17 cellular contexts compared by ENCODE assay signal in genomic region chr2:207041279-207041678, GRCh38.
DNase-seq lines count a peak whose midpoint lies in the region; ATAC-seq and TF ChIP-seq lines count a peak whose summit lies in the region.
"Had no signal": no experiment of that assay in that cellular context is flagged by ENCODE, and none has a peak within 500 bp of the region (broad histone marks: within the 10 kb centered on the region; RNA-seq: fewer than 3 reads in every experiment).

No MANE protein-coding gene starts in this region.

- peaks cover 60% of the 10 kb centered on the region for H3K4me1 Mint-ChIP-seq in brain
- H3K4me1 Mint-ChIP-seq: central memory CD8-positive, alpha-beta T cell had no signal

- H3K9me3 ChIP-seq in skeletal muscle tissue (ENCODE audit: control insufficient read depth in 3 of 3, low read length in 3 of 3): no peaks in the 10 kb centered on the region
- H3K9me3 ChIP-seq: BLaER1 treated with 17β-estradiol and CSF1 and Interleukin-3, amounts not matched to agents 10 nM and 100 nM had no signal

- no peak for ATAC-seq in GM18907 (IDR thresholded peaks at IDR 0.05; ENCODE audit: unreplicated experiment)
- ATAC-seq: natural killer cell treated with Interleukin-12 subunit alpha and Interleukin-12 subunit beta and Interleukin-15 and Interleukin-18, amount 100 ng/mL, for 72 hours had no signal

- H3K27me3 ChIP-seq in H7 (ENCODE audit: control insufficient read depth, insufficient read depth, low read length) (no peaks in the 10 kb centered on the region; the same call in 1 of the 2 replicates), skeletal muscle tissue (ENCODE audit: control insufficient read depth in 3 of 3, insufficient read depth in 3 of 3, low read length in 3 of 3) (no peaks in the 10 kb centered on the region)
- H3K27me3 ChIP-seq: BLaER1 treated with 17β-estradiol and CSF1 and Interleukin-3, amounts not matched to agents 10 nM and 100 nM had no signal

- H3K9ac ChIP-seq in skeletal muscle tissue (ENCODE audit: low read depth in 1 of 3, low read length in 3 of 3): no peak overlapping the region
- H3K9ac ChIP-seq: BLaER1 treated with 17β-estradiol and CSF1 and Interleukin-3, amounts not matched to agents 10 nM and 100 nM had no signal

- peak overlapping the region; percentile 57 for H3K27ac ChIP-seq in skeletal muscle tissue (ENCODE audit: low read depth, low read length)
- H3K27ac ChIP-seq: BLaER1 treated with 17β-estradiol and CSF1 and Interleukin-3, amounts not matched to agents 10 nM and 100 nM; epithelial cell of prostate; RWPE1 had no signal

- no peak for TF ChIP-seq CTCF in brain (conservative IDR thresholded peaks at IDR 0.05)
- no peak for TF ChIP-seq CTCF in GM13977 (IDR thresholded peaks at IDR 0.05; ENCODE audit: extremely low read depth, insufficient read depth, missing control alignments)

- in situ Hi-C loops in GM13977 (cut with MboI; ENCODE audit: low pct_unique_long_range_greater_than_20kb, low sequenced_read_pairs, unreplicated experiment): no loop called here

- H3K36me3 ChIP-seq in H7 (replicated peaks; ENCODE audit: control insufficient read depth, insufficient read depth, low read length): no peaks in the 10 kb centered on the region
- H3K36me3 ChIP-seq in skeletal muscle tissue (ENCODE audit: control insufficient read depth in 3 of 3, insufficient read depth in 3 of 3, low read length in 3 of 3): no peaks in the 10 kb centered on the region
- H3K36me3 ChIP-seq: BLaER1 treated with 17β-estradiol and CSF1 and Interleukin-3, amounts not matched to agents 10 nM and 100 nM had no signal

- H3K27ac Mint-ChIP-seq in brain: peak overlapping the region in 4 of 5 experiments; percentile 40 to 91 (median 79)

- H3K4me3 Mint-ChIP-seq in brain: peak overlapping the region in 3 of 5 experiments; percentile 44 to 54 (median 52)
- H3K4me3 Mint-ChIP-seq: central memory CD8-positive, alpha-beta T cell; natural killer cell treated with Interleukin-12 subunit alpha and Interleukin-12 subunit beta and Interleukin-15 and Interleukin-18, amount 100 ng/mL, for 72 hours had no signal

- DNase-seq in H7 (peak; percentile 38), iPS-NIHi7 (ENCODE audit: extremely low spot score) (peak; percentile 33), GM13977 (ENCODE audit: low spot score) (no peak), DMS 273 treated with DMSO at 0.1 percent for 48 hours (lab: John Stamatoyannopoulos, UW) (no peak), NOMO-1 treated with DMSO at 0.1 percent for 48 hours (lab: John Stamatoyannopoulos, UW; ENCODE audit: unreplicated experiment) (no peak)
- DNase-seq: activated naive CD4-positive, alpha-beta T cell treated with anti-CD3 and anti-CD28 coated beads, Interleukin-2, amount 50 U/mL, for 16 hours; NCI-H2029; NCI-H774; stimulated activated naive CD4-positive, alpha-beta T cell had no signal

- peaks cover 9% of the 10 kb centered on the region for H3K27me3 Mint-ChIP-seq in brain

- H3K36me3 Mint-ChIP-seq in brain: no peaks in the 10 kb centered on the region
- H3K36me3 Mint-ChIP-seq: natural killer cell treated with Interleukin-12 subunit alpha and Interleukin-12 subunit beta and Interleukin-15 and Interleukin-18, amount 100 ng/mL, for 72 hours had no signal

- H3K4me1 ChIP-seq in skeletal muscle tissue (ENCODE audit: control insufficient read depth in 3 of 3, insufficient read depth in 3 of 3, low read length in 3 of 3): peaks cover 3 to 20% (median 7%) of the 10 kb centered on the region in 3 donors

- H3K4me3 ChIP-seq in H7 (ENCODE audit: insufficient read depth, low read depth, low read length) (no peak overlapping the region), skeletal muscle tissue (ENCODE audit: low read length in 3 of 3) (peak overlapping the region; percentile 24 to 51 (median 27))
- H3K4me3 ChIP-seq: BLaER1 treated with 17β-estradiol and CSF1 and Interleukin-3, amounts not matched to agents 10 nM and 100 nM had no signal

- peaks cover 0 to 3% (median 0%) of the 10 kb centered on the region in 5 experiments for H3K9me3 Mint-ChIP-seq in brain
- H3K9me3 Mint-ChIP-seq: central memory CD8-positive, alpha-beta T cell; natural killer cell treated with Interleukin-12 subunit alpha and Interleukin-12 subunit beta and Interleukin-15 and Interleukin-18, amount 100 ng/mL, for 72 hours had no signal

Comparison
In these comparisons a context has a peak if more than half of its experiments do, and no peak if none do; other contexts are left out.
1. DNase-seq: peak in H7 (single experiment) and iPS-NIHi7 (single experiment); none in GM13977 (single experiment), DMS 273 treated with DMSO at 0.1 percent for 48 hours (single experiment) and NOMO-1 treated with DMSO at 0.1 percent for 48 hours (single experiment).